10 cellular contexts compared by ENCODE assay signal in genomic region chr5:150464554-150465012, GRCh38. TPM values are rescaled to one million over a fixed set of nuclear protein-coding genes. Genes with fewer than 3 reads are reported as not detected.
DNase-seq lines count a peak whose midpoint lies in the region; ATAC-seq, FAIRE-seq and TF ChIP-seq lines count a peak whose summit lies in the region.
"Had no signal": no experiment of that assay in that cellular context is flagged by ENCODE, and none has a peak within 500 bp of the region (broad histone marks: within the 10 kb centered on the region; RNA-seq: fewer than 3 reads in every experiment).

No MANE protein-coding gene starts in this region.

- ATAC-seq in RWPE2 (ENCODE audit: low read depth) (peak; percentile 4; the same call in 1 of the 3 replicates), upper lobe of left lung (ENCODE audit: low FRiP score in 2 of 2) (peak; percentile 42 to 64)

- no peak for TF ChIP-seq EP300 in upper lobe of left lung (IDR thresholded peaks at IDR 0.05)

- no peak for FAIRE-seq in GM19239 (lab: Jason Lieb, UNC)

- H3K27me3 ChIP-seq in RWPE2 (ENCODE audit: insufficient read depth, poor library complexity, severe bottlenecking) (no peaks in the 10 kb centered on the region), upper lobe of left lung (no peaks in the 10 kb centered on the region)

- no peak overlapping the region for H3K4me3 ChIP-seq in RWPE2 (ENCODE audit: severe bottlenecking)
- no peak overlapping the region for H3K4me3 ChIP-seq in fibroblast of the aortic adventitia (ENCODE audit: low read depth, low read length)
- no peak overlapping the region for H3K4me3 ChIP-seq in mesodermal cell (ENCODE audit: extremely low read depth, insufficient read depth, low read length, poor library complexity, severe bottlenecking)
- H3K4me3 ChIP-seq in upper lobe of left lung, result no peak overlapping the region

- TF ChIP-seq POLR2A in upper lobe of left lung (IDR thresholded peaks at IDR 0.05), result no peak

- H3K36me3 ChIP-seq in RWPE2 (ENCODE audit: low read depth) (no peaks in the 10 kb centered on the region), mesodermal cell (ENCODE audit: control insufficient read depth, insufficient read depth, low read length) (no peaks in the 10 kb centered on the region), upper lobe of left lung (no peaks in the 10 kb centered on the region)

- H3K27ac ChIP-seq in RWPE2 (ENCODE audit: poor library complexity, severe bottlenecking) (no peak overlapping the region), mesodermal cell (ENCODE audit: low read depth, low read length, severe bottlenecking) (peak overlapping the region; percentile 23), upper lobe of left lung (peak overlapping the region; percentile 0 to 80 (median 48))

- TF ChIP-seq CTCF in RWPE2 (IDR thresholded peaks at IDR 0.05; ENCODE audit: poor library complexity, severe bottlenecking), result no peak
- no peak for TF ChIP-seq CTCF in fibroblast of the aortic adventitia (IDR thresholded peaks at IDR 0.05; ENCODE audit: insufficient read depth, low read length)
- no peak for TF ChIP-seq CTCF in upper lobe of left lung (IDR thresholded peaks at IDR 0.05)

- H3K4me1 ChIP-seq in RWPE2 (ENCODE audit: insufficient read depth, poor library complexity, severe bottlenecking), result peaks cover 7% of the 10 kb centered on the region
- peaks cover 23% of the 10 kb centered on the region for H3K4me1 ChIP-seq in mesodermal cell (ENCODE audit: control insufficient read depth, insufficient read depth, low read length, poor library complexity, severe bottlenecking)
- H3K4me1 ChIP-seq in upper lobe of left lung, result peaks cover 7 to 21% (median 18%) of the 10 kb centered on the region in 4 donors

- WGBS in mesodermal cell (ENCODE audit: insufficient coverage in 2 of 2), 2 experiments, result 40 to 66% methylated on average over 2 to 6 of the region's 6 CpGs
- 43 to 61% methylated on average over 5 to 6 of the region's 6 CpGs for WGBS in upper lobe of left lung, 2 donors

- H3K9me3 ChIP-seq in RWPE2 (ENCODE audit: severe bottlenecking), result no peaks in the 10 kb centered on the region
- H3K9me3 ChIP-seq in mesodermal cell (ENCODE audit: control insufficient read depth, low read length), result no peaks in the 10 kb centered on the region
- H3K9me3 ChIP-seq in upper lobe of left lung, result no peaks in the 10 kb centered on the region

- DNase-seq in RWPE2 (ENCODE audit: low spot score) (no peak), fibroblast of the aortic adventitia (ENCODE audit: low read depth) (peak; percentile 59), upper lobe of left lung (no peak), GM19239 (ENCODE audit: insufficient read length, low spot score) (no peak), A172 (ENCODE audit: low spot score) (no peak), KG1 (lab: John Stamatoyannopoulos, UW) (no peak), Kasumi-1 (lab: John Stamatoyannopoulos, UW) (no peak)
- DNase-seq: activated T-cell treated with anti-CD3 and anti-CD28 coated beads, Interleukin-2, amount 50 U/mL, for 1 hour; NCI-H1694 treated with DMSO at 0.1 percent for 48 hours had no signal

RNA-seq across cellular contexts. Expression of gene RPS14, which starts 15.0 kb away (rescaled TPM):
- total RNA-seq in fibroblast of the aortic adventitia (ENCODE audit: low replicate concordance), result 3,673 and 3,861 TPM in 2 replicates
- polyA plus RNA-seq in mesodermal cell (2013, experiment 1 of 2), result 2,100 TPM
- 1,972 TPM for polyA plus RNA-seq in mesodermal cell (2013, experiment 2 of 2)
- 1,000 to 10,000 TPM in 5 of 6 donors, 100 to 1,000 TPM in 1; 806 to 1,982 (median 1,727) TPM for total RNA-seq in upper lobe of left lung
- 2,916 and 3,804 TPM in 2 replicates for total RNA-seq in A172 (2014; rRNA removed; shearing (Covaris generic))

RNA-seq across cellular contexts. Expression of gene NDST1, which starts 43.3 kb away (rescaled TPM):
- total RNA-seq in fibroblast of the aortic adventitia (ENCODE audit: low replicate concordance) (36.2 and 39.3 TPM in 2 replicates), upper lobe of left lung (100 to 1,000 TPM in 5 of 6 donors, 10 to 100 TPM in 1; 81.7 to 265 (median 166) TPM)
- polyA plus RNA-seq in mesodermal cell (2013, experiment 1 of 2), result 42.0 TPM
- polyA plus RNA-seq in mesodermal cell (2013, experiment 2 of 2), result 35.8 TPM
- total RNA-seq in A172 (2014; rRNA removed; shearing (Covaris generic)), result 55.4 and 77.8 TPM in 2 replicates

RNA-seq across cellular contexts. Expression of gene CD74, which starts 51.9 kb away (rescaled TPM):
- total RNA-seq in fibroblast of the aortic adventitia (ENCODE audit: low replicate concordance), result 0.41 and 1.1 TPM in 2 replicates
- polyA plus RNA-seq in mesodermal cell (2013, experiment 1 of 2), result 6.3 TPM
- 6.2 TPM for polyA plus RNA-seq in mesodermal cell (2013, experiment 2 of 2)
- 1,000 to 10,000 TPM in 5 of 6 donors, 100 to 1,000 TPM in 1; 957 to 4,783 (median 3,180) TPM for total RNA-seq in upper lobe of left lung
- 1.1 TPM in 1 of 2 replicates, not detected in the other for total RNA-seq in A172 (2014; rRNA removed; shearing (Covaris generic))

Comparison
In these comparisons a context has a peak if more than half of its experiments do, and no peak if none do; other contexts are left out.
1. RNA of gene CD74, which starts 51.9 kb away (total RNA-seq): 957 to 4,783 TPM in upper lobe of left lung; 0.41 to 1.1 TPM in fibroblast of the aortic adventitia and 1.1 TPM in A172; every median in the first group is over 100 times any median in the second.